In the genomic region with DNA sequence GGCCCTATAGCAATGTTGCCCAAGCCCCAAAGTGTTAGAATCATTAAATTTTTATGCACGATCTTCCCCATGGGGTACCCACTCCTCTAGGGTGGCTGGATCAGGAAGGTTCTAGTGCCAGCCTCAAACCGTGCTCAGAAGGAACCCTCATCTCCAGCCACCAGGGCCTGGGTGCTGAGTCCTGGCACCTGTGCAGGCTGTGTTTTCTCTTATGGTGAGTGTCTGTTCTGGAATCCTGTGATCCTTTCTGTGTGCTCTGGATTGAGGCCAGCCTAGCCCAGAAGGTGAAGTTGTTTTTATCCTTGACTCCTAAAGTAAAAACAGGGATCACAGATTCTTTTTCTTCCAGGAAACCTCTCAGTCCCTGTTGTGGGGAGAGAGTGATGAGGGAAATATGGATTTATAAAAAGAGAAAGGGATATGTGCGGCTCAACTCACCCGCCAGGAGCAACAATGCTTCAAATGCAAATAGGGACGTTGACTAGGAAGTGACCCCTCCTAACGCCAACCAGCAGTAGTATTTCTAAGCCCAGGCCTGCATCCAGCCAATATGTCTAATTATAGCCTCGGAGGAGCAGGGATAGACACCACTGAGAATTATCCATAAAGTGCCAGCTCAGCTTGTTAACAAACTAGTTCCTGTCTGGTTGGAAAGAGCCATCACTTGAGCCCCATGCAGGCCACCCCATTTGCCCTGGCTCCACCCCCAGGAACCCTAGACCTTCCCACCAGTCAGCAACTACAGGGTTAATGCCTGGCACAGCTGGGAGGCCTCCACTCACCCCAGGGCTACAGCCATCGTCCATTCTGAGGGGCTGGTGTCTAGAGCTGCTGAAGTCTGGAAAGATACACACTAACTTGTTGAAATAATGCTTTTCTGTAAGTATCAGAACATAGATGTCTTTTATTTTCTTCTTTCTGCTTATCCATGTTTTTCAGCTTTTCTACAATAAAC, we compare ENCODE assay signal across 2 cellular contexts.
TF ChIP-seq lines count a peak whose summit lies in the region.

No MANE protein-coding gene starts in this region.

TF ChIP-seq in H1, 55 proteins besides CTCF, POLR2A, EP300 and RAD21:
- TF ChIP-seq MAFK (IDR thresholded peaks at IDR 0.05; ENCODE audit: low read depth, low read length), result no peak
- TF ChIP-seq HDAC6 (IDR thresholded peaks at IDR 0.05; ENCODE audit: low read depth, low read length), result no peak
- no peak for TF ChIP-seq CHD1 (IDR thresholded peaks at IDR 0.05; ENCODE audit: low read depth, low read length)
- TF ChIP-seq BACH1 (IDR thresholded peaks at IDR 0.05; ENCODE audit: low read length), result no peak
- no peak for TF ChIP-seq RNF2 (IDR thresholded peaks at IDR 0.05; ENCODE audit: borderline replicate concordance, low read depth, low read length, missing control alignments, poor library complexity, severe bottlenecking)
- TF ChIP-seq TBP (IDR thresholded peaks at IDR 0.05; ENCODE audit: low read depth, low read length), result no peak
- TF ChIP-seq RFX5 (IDR thresholded peaks at IDR 0.05; ENCODE audit: borderline replicate concordance, low read depth, low read length), result no peak
- no peak for TF ChIP-seq ZNF274 (IDR thresholded peaks at IDR 0.05; ENCODE audit: borderline replicate concordance, extremely low read depth, low read length)
- TF ChIP-seq POU5F1 (IDR thresholded peaks at IDR 0.05; ENCODE audit: low read depth, low read length), result no peak
- TF ChIP-seq KDM4A (IDR thresholded peaks at IDR 0.05; ENCODE audit: low read depth, low read length, severe bottlenecking), result no peak
- TF ChIP-seq EZH2 (IDR thresholded peaks at IDR 0.05; ENCODE audit: low read depth, low read length, severe bottlenecking), result no peak
- TF ChIP-seq KDM1A (IDR thresholded peaks at IDR 0.05; ENCODE audit: borderline replicate concordance, low read length), result no peak
- TF ChIP-seq SP4 (IDR thresholded peaks at IDR 0.05; ENCODE audit: low read length), result no peak
- no peak for TF ChIP-seq TEAD4 (IDR thresholded peaks at IDR 0.05; ENCODE audit: low read depth, low read length)
- no peak for TF ChIP-seq CTBP2 (IDR thresholded peaks at IDR 0.05; ENCODE audit: borderline replicate concordance, insufficient read depth, insufficient read length, low read length)
- TF ChIP-seq, protein P1, sequence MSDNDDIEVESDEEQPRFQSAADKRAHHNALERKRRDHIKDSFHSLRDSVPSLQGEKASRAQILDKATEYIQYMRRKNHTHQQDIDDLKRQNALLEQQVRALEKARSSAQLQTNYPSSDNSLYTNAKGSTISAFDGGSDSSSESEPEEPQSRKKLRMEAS (IDR thresholded peaks at IDR 0.05), result no peak
- TF ChIP-seq RBBP5 (IDR thresholded peaks at IDR 0.05; ENCODE audit: borderline replicate concordance, low read depth, low read length), result no peak

TF ChIP-seq in HepG2, 621 proteins besides CTCF, POLR2A, EP300 and RAD21:
- 0 out of 2 replicates have a peak, but pooled peaks have one; percentile 11 for TF ChIP-seq MAFF (IDR thresholded peaks at IDR 0.05; ENCODE audit: low read depth, low read length)
- TF ChIP-seq MAFK (conservative IDR thresholded peaks at IDR 0.05 in 1 of 2, IDR thresholded peaks at IDR 0.05 in 1 of 2; ENCODE audit: low read length in 2 of 2), result peak; percentile 32 to 63; a peak in 2 of 4 replicates
- TF ChIP-seq SNRNP70 (IDR thresholded peaks at IDR 0.05; ENCODE audit: low read depth, low read length), result no peak
- no peak for TF ChIP-seq ZNF660 (CRISPR knock-in tag; IDR thresholded peaks at IDR 0.05; ENCODE audit: borderline replicate concordance, low read depth)
